In the genomic region with DNA sequence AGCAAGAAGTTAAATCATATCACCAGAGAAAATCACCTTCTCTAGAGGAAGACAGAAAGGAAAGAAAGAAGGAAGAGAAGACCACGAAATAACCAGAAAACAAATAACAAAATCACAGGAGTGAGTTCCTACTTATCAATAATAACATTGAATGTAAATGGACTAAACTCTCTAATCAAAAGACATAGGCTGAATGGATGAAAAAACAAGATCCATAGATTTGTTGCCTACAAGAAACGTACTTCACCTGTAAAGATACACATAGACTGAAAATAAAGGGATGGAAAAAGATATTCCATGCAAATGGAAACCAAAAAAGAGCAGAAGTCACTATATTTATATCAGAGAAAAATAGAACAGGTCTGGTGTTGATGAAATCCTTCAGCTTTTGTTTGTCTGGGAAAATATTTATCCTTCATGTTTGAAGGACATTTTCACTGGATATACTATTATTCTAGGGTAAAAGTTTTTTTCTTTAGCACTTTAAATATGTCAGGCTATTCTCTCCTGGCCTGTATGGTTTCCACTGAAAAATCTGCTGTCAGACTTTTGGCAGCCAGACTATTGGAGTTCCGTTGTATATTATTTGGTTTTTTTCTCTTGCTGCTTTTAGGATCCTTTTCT, we compare ENCODE assay signal across 8 cellular contexts.
"Had no signal": no experiment of that assay in that cellular context is flagged by ENCODE, and none has a peak within 500 bp of the region (broad histone marks: within the 10 kb centered on the region; RNA-seq: fewer than 3 reads in every experiment).

No MANE protein-coding gene starts in this region.

- H3K36me3 ChIP-seq: HAP-1 had no signal

- FAIRE-seq: HTR-8/SVneo had no signal

- H3K9ac ChIP-seq: GM23248 had no signal

- H3K27ac ChIP-seq: GM23248 had no signal

- H3K4me1 ChIP-seq: HAP-1 had no signal

- H2AFZ ChIP-seq: GM23248 had no signal

- H3K4me3 ChIP-seq: GM23248, HAP-1 had no signal

- DNase-seq: GM23248, GOT3, H7, IMR-90, KBM-7 had no signal

- ATAC-seq: HCT116 had no signal

- H3K9me3 ChIP-seq: HAP-1 had no signal
